19 cellular contexts compared by ENCODE assay signal in genomic region chr6:43825187-43826115, GRCh38. TPM values are rescaled to one million over a fixed set of nuclear protein-coding genes. Genes with fewer than 3 reads are reported as not detected.
"Had no signal": no experiment of that assay in that cellular context is flagged by ENCODE, and none has a peak within 500 bp of the region (broad histone marks: within the 10 kb centered on the region; RNA-seq: fewer than 3 reads in every experiment).

No MANE protein-coding gene starts in this region.

- H3K9me3 Mint-ChIP-seq: activated B cell treated with CpG ODN at 0.5 μM for 24 hours; activated CD4-positive, alpha-beta T cell treated with anti-CD3 and anti-CD28 coated beads, Interleukin-2, amount 10 ng/mL, durations not matched to agents 7 days and 5 days; activated naive CD4-positive, alpha-beta T cell treated with anti-CD3 and anti-CD28 coated beads, Interleukin-2, amount 10 ng/mL, durations not matched to agents 7 days and 5 days; activated T-helper 17 cell treated with anti-CD3 and anti-CD28 coated beads, Interleukin-2, amount 50 U/mL, for 72 hours; naive thymus-derived CD8-positive, alpha-beta T cell; stimulated activated naive CD8-positive, alpha-beta T cell treated with anti-CD3 and anti-CD28 coated beads, Interleukin-15, Interleukin-2, amounts not matched to agents 100 ng/mL and 50 ng/mL, for 24 hours had no signal

- H3K27ac Mint-ChIP-seq: activated B cell treated with CpG ODN at 0.5 μM for 24 hours; activated CD4-positive, alpha-beta T cell treated with anti-CD3 and anti-CD28 coated beads, Interleukin-2, amount 10 ng/mL, durations not matched to agents 7 days and 5 days; activated T-helper 17 cell treated with anti-CD3 and anti-CD28 coated beads, Interleukin-2, amount 50 U/mL, for 72 hours; stimulated activated naive CD8-positive, alpha-beta T cell treated with anti-CD3 and anti-CD28 coated beads, Interleukin-15, Interleukin-2, amounts not matched to agents 100 ng/mL and 50 ng/mL, for 24 hours; T-helper 17 cell had no signal

- H3K27ac ChIP-seq: prostate gland, testis had no signal

- H3K9me3 ChIP-seq: colonic mucosa, prostate gland, testis had no signal

- H3K4me1 Mint-ChIP-seq: activated B cell treated with CpG ODN at 0.5 μM for 24 hours; activated CD4-positive, alpha-beta T cell treated with anti-CD3 and anti-CD28 coated beads, Interleukin-2, amount 10 ng/mL, durations not matched to agents 7 days and 5 days; activated T-helper 17 cell treated with anti-CD3 and anti-CD28 coated beads, Interleukin-2, amount 50 U/mL, for 72 hours had no signal

- H3K27me3 ChIP-seq: colonic mucosa, testis had no signal

- H3K4me3 ChIP-seq: colonic mucosa, lung, prostate gland, testis had no signal

- FAIRE-seq: urothelium cell line had no signal

- DNase-seq: activated B cell treated with CpG ODN at 0.5 μM for 24 hours; activated CD4-positive, alpha-beta T cell treated with anti-CD3 and anti-CD28 coated beads, Interleukin-2, amount 10 ng/mL, durations not matched to agents 7 days and 5 days; activated CD8-positive, alpha-beta memory T cell treated with anti-CD3 and anti-CD28 coated beads for 24 hours; activated naive CD4-positive, alpha-beta T cell treated with anti-CD3 and anti-CD28 coated beads, Interleukin-2, amount 10 ng/mL, durations not matched to agents 7 days and 5 days; caudate nucleus; colonic mucosa; hypothalamus; kidney glomerular epithelial cell; naive thymus-derived CD8-positive, alpha-beta T cell; stimulated activated CD4-positive, alpha-beta T cell treated with anti-CD3 and anti-CD28 coated beads, Interleukin-4, amount 100 ng/mL, for 1 hour; stimulated activated CD8-positive, alpha-beta memory T cell treated with anti-CD3 and anti-CD28 coated beads, Interleukin-4, amount 100 ng/mL, for 48 hours; T-helper 17 cell; testis had no signal

- H3K4me3 Mint-ChIP-seq: activated B cell treated with CpG ODN at 0.5 μM for 24 hours; activated CD4-positive, alpha-beta T cell treated with anti-CD3 and anti-CD28 coated beads, Interleukin-2, amount 10 ng/mL, durations not matched to agents 7 days and 5 days; activated naive CD4-positive, alpha-beta T cell treated with anti-CD3 and anti-CD28 coated beads, Interleukin-2, amount 10 ng/mL, durations not matched to agents 7 days and 5 days; activated T-helper 17 cell treated with anti-CD3 and anti-CD28 coated beads, Interleukin-2, amount 50 U/mL, for 72 hours; naive thymus-derived CD8-positive, alpha-beta T cell; stimulated activated naive CD8-positive, alpha-beta T cell treated with anti-CD3 and anti-CD28 coated beads, Interleukin-15, Interleukin-2, amounts not matched to agents 100 ng/mL and 50 ng/mL, for 24 hours; T-helper 17 cell had no signal

- H3K36me3 Mint-ChIP-seq: activated naive CD4-positive, alpha-beta T cell treated with anti-CD3 and anti-CD28 coated beads, Interleukin-2, amount 10 ng/mL, durations not matched to agents 7 days and 5 days; naive thymus-derived CD8-positive, alpha-beta T cell had no signal

- H3K4me1 ChIP-seq: prostate gland had no signal

- ATAC-seq: activated T-helper 17 cell treated with anti-CD3 and anti-CD28 coated beads, Interleukin-2, amount 50 U/mL, for 72 hours; esophagus mucosa; naive thymus-derived CD8-positive, alpha-beta T cell; T-helper 17 cell had no signal

- H3K36me3 ChIP-seq: colonic mucosa, prostate gland had no signal

RNA-seq across cellular contexts. Expression of gene VEGFA, which starts 55.4 kb away (rescaled TPM):
- polyA plus RNA-seq: naive thymus-derived CD8-positive, alpha-beta T cell had no signal
